ENCODE assay signal across 8 cellular contexts in the genomic region with DNA sequence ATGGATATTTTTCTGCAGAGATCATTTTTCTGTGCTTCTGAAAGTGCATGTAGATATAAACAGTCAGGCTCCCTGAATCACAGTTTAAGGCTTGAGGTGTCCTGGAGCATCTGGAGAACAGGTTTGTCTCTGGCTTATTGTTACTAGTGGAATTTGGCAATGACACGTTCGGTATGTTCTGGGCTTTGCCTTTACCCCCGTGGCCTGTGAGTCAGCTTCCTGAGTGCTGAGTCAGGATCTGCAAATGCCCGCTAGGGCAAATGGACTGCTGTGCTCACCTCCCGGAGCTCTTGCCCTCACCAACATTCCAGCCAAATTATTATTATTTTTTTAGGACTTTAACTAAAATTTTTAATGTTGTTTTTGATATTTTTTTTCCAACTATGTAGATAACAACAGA.
A peak's percentile ranks its signal among the peaks of the same experiment; 100 is the strongest.
DNase-seq lines count a peak whose midpoint lies in the region; ATAC-seq and TF ChIP-seq lines count a peak whose summit lies in the region.

No MANE protein-coding gene starts in this region.

- H3K36me3 ChIP-seq in smooth muscle cell (ENCODE audit: low read depth): no peaks in the 10 kb centered on the region

- H3K79me2 ChIP-seq in smooth muscle cell (ENCODE audit: low read depth): no peaks in the 10 kb centered on the region

- H3K9ac ChIP-seq in smooth muscle cell (ENCODE audit: low read depth): peak overlapping the region; percentile 8

- TF ChIP-seq CTCF in foreskin fibroblast (IDR thresholded peaks at IDR 0.05; ENCODE audit: low read depth, low read length) (no peak), smooth muscle cell (IDR thresholded peaks at IDR 0.05; ENCODE audit: borderline replicate concordance, insufficient read depth, poor library complexity, severe bottlenecking) (no peak)

- peak overlapping the region; percentile 44 for H3K4me2 ChIP-seq in smooth muscle cell

- CTCF ChIA-PET in activated CD8-positive, alpha-beta memory T cell treated with anti-CD3 and anti-CD28 coated beads, Interleukin-2, amount 10 ng/mL, durations not matched to agents 7 days and 5 days (lab: Charles Lee): interaction anchor here (0.8 kb wide), 1 partner anchor 22 kb away, joined by 3 read pairs; no protein-coding TSS in a partner anchor

- DNase-seq in activated CD8-positive, alpha-beta memory T cell treated with anti-CD3 and anti-CD28 coated beads, Interleukin-2, amount 10 ng/mL, durations not matched to agents 7 days and 5 days: peak; percentile 46
- DNase-seq in activated CD8-positive, alpha-beta memory T cell treated with anti-CD3 and anti-CD28 coated beads for 24 hours: no peak
- DNase-seq in SW 1271 (lab: John Stamatoyannopoulos, UW) (peak; percentile 93 to 97), foreskin fibroblast (peak; percentile 99), smooth muscle cell (lab: John Stamatoyannopoulos, UW; ENCODE audit: unreplicated experiment) (no peak)
- DNase-seq in activated T-helper 2 cell treated with anti-CD3 and anti-CD28 coated beads, Interferon-gamma antibody, Interleukin-2, Interleukin-4, amounts not matched to agents 10 μg/mL and 5 μg/mL and 100 μg/mL, durations not matched to agents 14 hours and 24 hours and 36 hours (ENCODE audit: low spot score): no peak

- H3K27ac Mint-ChIP-seq in activated CD8-positive, alpha-beta memory T cell treated with anti-CD3 and anti-CD28 coated beads, Interleukin-2, amount 10 ng/mL, durations not matched to agents 7 days and 5 days: no peak overlapping the region
- no peak overlapping the region for H3K27ac Mint-ChIP-seq in activated T-helper 2 cell treated with anti-CD3 and anti-CD28 coated beads, Interferon-gamma antibody, Interleukin-2, Interleukin-4, amounts not matched to agents 10 μg/mL and 5 μg/mL and 100 μg/mL, durations not matched to agents 14 hours and 24 hours and 36 hours

- H3K9me3 ChIP-seq in smooth muscle cell (replicated peaks; ENCODE audit: low read depth): no peaks in the 10 kb centered on the region

- H3K9me3 Mint-ChIP-seq in activated CD8-positive, alpha-beta memory T cell treated with anti-CD3 and anti-CD28 coated beads, Interleukin-2, amount 10 ng/mL, durations not matched to agents 7 days and 5 days (ENCODE audit: low read depth): no peaks in the 10 kb centered on the region
- no peaks in the 10 kb centered on the region for H3K9me3 Mint-ChIP-seq in activated T-helper 2 cell treated with anti-CD3 and anti-CD28 coated beads, Interferon-gamma antibody, Interleukin-2, Interleukin-4, amounts not matched to agents 10 μg/mL and 5 μg/mL and 100 μg/mL, durations not matched to agents 14 hours and 24 hours and 36 hours

- WGBS in smooth muscle cell (ENCODE audit: low lambda C conversion rate): 2% methylated on average over 5 of the region's 5 CpGs

- no peak overlapping the region for H3K4me3 ChIP-seq in foreskin fibroblast (ENCODE audit: low read depth in 1 of 2, low read length in 2 of 2)
- H3K4me3 ChIP-seq in smooth muscle cell: no peak overlapping the region

- peak overlapping the region; percentile 71 for H3K27ac ChIP-seq in smooth muscle cell (ENCODE audit: low read depth)

- intact Hi-C loops in activated T-helper 2 cell treated with anti-CD3 and anti-CD28 coated beads, Interferon-gamma antibody, Interleukin-2, Interleukin-4, amounts not matched to agents 10 μg/mL and 5 μg/mL and 100 μg/mL, durations not matched to agents 14 hours and 24 hours and 36 hours (cut with micrococcal nuclease): no loop called here

- ATAC-seq in activated CD8-positive, alpha-beta memory T cell treated with anti-CD3 and anti-CD28 coated beads, Interleukin-2, amount 10 ng/mL, durations not matched to agents 7 days and 5 days: peak; percentile 62
- ATAC-seq in GM19351 (IDR thresholded peaks at IDR 0.05; ENCODE audit: unreplicated experiment) (no peak), HG02763 (IDR thresholded peaks at IDR 0.05; ENCODE audit: unreplicated experiment) (no peak)

- no peak overlapping the region for H2AFZ ChIP-seq in smooth muscle cell (ENCODE audit: low read depth)

- no peaks in the 10 kb centered on the region for H3K36me3 Mint-ChIP-seq in activated CD8-positive, alpha-beta memory T cell treated with anti-CD3 and anti-CD28 coated beads, Interleukin-2, amount 10 ng/mL, durations not matched to agents 7 days and 5 days
- no peaks in the 10 kb centered on the region for H3K36me3 Mint-ChIP-seq in activated T-helper 2 cell treated with anti-CD3 and anti-CD28 coated beads, Interferon-gamma antibody, Interleukin-2, Interleukin-4, amounts not matched to agents 10 μg/mL and 5 μg/mL and 100 μg/mL, durations not matched to agents 14 hours and 24 hours and 36 hours (ENCODE audit: low read depth)

- peaks cover 26% of the 10 kb centered on the region for H3K4me1 Mint-ChIP-seq in activated CD8-positive, alpha-beta memory T cell treated with anti-CD3 and anti-CD28 coated beads, Interleukin-2, amount 10 ng/mL, durations not matched to agents 7 days and 5 days
- H3K4me1 Mint-ChIP-seq in activated T-helper 2 cell treated with anti-CD3 and anti-CD28 coated beads, Interferon-gamma antibody, Interleukin-2, Interleukin-4, amounts not matched to agents 10 μg/mL and 5 μg/mL and 100 μg/mL, durations not matched to agents 14 hours and 24 hours and 36 hours (ENCODE audit: low read depth): peaks cover 19% of the 10 kb centered on the region

- no peaks in the 10 kb centered on the region for H4K20me1 ChIP-seq in smooth muscle cell (ENCODE audit: low read depth)

- H3K27me3 Mint-ChIP-seq in activated CD8-positive, alpha-beta memory T cell treated with anti-CD3 and anti-CD28 coated beads, Interleukin-2, amount 10 ng/mL, durations not matched to agents 7 days and 5 days: peaks cover 10% of the 10 kb centered on the region
- H3K27me3 Mint-ChIP-seq in activated T-helper 2 cell treated with anti-CD3 and anti-CD28 coated beads, Interferon-gamma antibody, Interleukin-2, Interleukin-4, amounts not matched to agents 10 μg/mL and 5 μg/mL and 100 μg/mL, durations not matched to agents 14 hours and 24 hours and 36 hours (ENCODE audit: low read depth): peaks cover 12% of the 10 kb centered on the region

- no peaks in the 10 kb centered on the region for H3F3A ChIP-seq in smooth muscle cell (ENCODE audit: low read depth)

- H3K4me1 ChIP-seq in smooth muscle cell (ENCODE audit: low read depth): peaks cover 3% of the 10 kb centered on the region

- H3K27me3 ChIP-seq in smooth muscle cell (ENCODE audit: low read depth): no peaks in the 10 kb centered on the region

- no peak overlapping the region for H3K4me3 Mint-ChIP-seq in activated CD8-positive, alpha-beta memory T cell treated with anti-CD3 and anti-CD28 coated beads, Interleukin-2, amount 10 ng/mL, durations not matched to agents 7 days and 5 days
- H3K4me3 Mint-ChIP-seq in activated T-helper 2 cell treated with anti-CD3 and anti-CD28 coated beads, Interferon-gamma antibody, Interleukin-2, Interleukin-4, amounts not matched to agents 10 μg/mL and 5 μg/mL and 100 μg/mL, durations not matched to agents 14 hours and 24 hours and 36 hours (ENCODE audit: low read depth): no peak overlapping the region

Comparison
In these comparisons a context has a peak if more than half of its experiments do, and no peak if none do; other contexts are left out.
1. DNase-seq: peak in activated CD8-positive, alpha-beta memory T cell treated with anti-CD3 and anti-CD28 coated beads, Interleukin-2, amount 10 ng/mL, durations not matched to agents 7 days and 5 days (single experiment), SW 1271 (2 of 2) and foreskin fibroblast (2 of 2); none in activated CD8-positive, alpha-beta memory T cell treated with anti-CD3 and anti-CD28 coated beads for 24 hours (single experiment), smooth muscle cell (single experiment) and activated T-helper 2 cell treated with anti-CD3 and anti-CD28 coated beads, Interferon-gamma antibody, Interleukin-2, Interleukin-4, amounts not matched to agents 10 μg/mL and 5 μg/mL and 100 μg/mL, durations not matched to agents 14 hours and 24 hours and 36 hours (single experiment).